1 cellular context compared by ENCODE assay signal in genomic region chr2:128732976-128733431, GRCh38.
TF ChIP-seq lines count a peak whose summit lies in the region.

No MANE protein-coding gene starts in this region.

TF ChIP-seq in GM23338, 12 proteins besides CTCF, POLR2A, EP300 and RAD21 (continued from another document):
- TF ChIP-seq, protein P1, sequence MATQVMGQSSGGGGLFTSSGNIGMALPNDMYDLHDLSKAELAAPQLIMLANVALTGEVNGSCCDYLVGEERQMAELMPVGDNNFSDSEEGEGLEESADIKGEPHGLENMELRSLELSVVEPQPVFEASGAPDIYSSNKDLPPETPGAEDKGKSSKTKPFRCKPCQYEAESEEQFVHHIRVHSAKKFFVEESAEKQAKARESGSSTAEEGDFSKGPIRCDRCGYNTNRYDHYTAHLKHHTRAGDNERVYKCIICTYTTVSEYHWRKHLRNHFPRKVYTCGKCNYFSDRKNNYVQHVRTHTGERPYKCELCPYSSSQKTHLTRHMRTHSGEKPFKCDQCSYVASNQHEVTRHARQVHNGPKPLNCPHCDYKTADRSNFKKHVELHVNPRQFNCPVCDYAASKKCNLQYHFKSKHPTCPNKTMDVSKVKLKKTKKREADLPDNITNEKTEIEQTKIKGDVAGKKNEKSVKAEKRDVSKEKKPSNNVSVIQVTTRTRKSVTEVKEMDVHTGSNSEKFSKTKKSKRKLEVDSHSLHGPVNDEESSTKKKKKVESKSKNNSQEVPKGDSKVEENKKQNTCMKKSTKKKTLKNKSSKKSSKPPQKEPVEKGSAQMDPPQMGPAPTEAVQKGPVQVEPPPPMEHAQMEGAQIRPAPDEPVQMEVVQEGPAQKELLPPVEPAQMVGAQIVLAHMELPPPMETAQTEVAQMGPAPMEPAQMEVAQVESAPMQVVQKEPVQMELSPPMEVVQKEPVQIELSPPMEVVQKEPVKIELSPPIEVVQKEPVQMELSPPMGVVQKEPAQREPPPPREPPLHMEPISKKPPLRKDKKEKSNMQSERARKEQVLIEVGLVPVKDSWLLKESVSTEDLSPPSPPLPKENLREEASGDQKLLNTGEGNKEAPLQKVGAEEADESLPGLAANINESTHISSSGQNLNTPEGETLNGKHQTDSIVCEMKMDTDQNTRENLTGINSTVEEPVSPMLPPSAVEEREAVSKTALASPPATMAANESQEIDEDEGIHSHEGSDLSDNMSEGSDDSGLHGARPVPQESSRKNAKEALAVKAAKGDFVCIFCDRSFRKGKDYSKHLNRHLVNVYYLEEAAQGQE (IDR thresholded peaks at IDR 0.05; ENCODE audit: unreplicated experiment): no peak
- no peak for TF ChIP-seq EZH2 (IDR thresholded peaks at IDR 0.05; ENCODE audit: low read depth, unreplicated experiment)
